Comparison of ENCODE assay signal across 1 cellular context in genomic region chr10:45398595-45398994, GRCh38.
TF ChIP-seq lines count a peak whose summit lies in the region.

No MANE protein-coding gene starts in this region.

TF ChIP-seq in K562, 482 proteins besides CTCF, POLR2A, EP300 and RAD21:
- TF ChIP-seq SRF (CRISPR knock-in tag; IDR thresholded peaks at IDR 0.05) (no peak), HMGXB4 (CRISPR knock-in tag; IDR thresholded peaks at IDR 0.05) (no peak), ZFP36 (IDR thresholded peaks at IDR 0.05; ENCODE audit: low read depth, low read length, partially characterized antibody) (peak; percentile 6), ARID2 (IDR thresholded peaks at IDR 0.05) (no peak), DACH1 (IDR thresholded peaks at IDR 0.05; ENCODE audit: partially characterized antibody) (no peak)
